In the genomic region with DNA sequence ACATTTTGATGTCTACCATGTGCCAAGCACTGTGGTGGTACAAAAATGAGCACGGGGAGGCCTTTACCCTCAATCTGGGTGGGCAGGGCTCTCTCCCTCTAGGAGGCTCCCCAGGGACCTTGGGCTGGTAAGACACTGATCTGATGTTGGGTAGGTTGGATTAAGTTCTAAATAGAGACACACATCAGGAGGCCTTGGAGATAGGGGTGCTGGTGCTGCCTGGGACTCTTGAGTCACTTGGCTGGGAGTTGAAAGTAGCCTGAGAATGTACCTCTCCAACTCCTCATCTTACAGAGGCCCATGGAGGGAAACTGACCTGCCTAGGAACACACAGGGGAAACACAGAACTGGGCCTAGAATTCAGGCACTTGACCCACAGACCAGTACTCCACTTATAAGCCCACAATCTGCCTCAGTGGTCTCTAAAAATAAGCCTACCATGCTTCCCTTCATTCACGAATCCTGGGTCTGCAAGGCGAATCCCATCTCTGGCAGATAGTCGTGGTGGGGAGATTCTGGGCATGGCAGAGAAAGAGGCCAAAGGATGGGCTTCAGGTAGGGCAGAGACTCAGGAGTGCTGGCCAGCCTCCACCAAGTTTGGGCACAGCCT, we compare ENCODE assay signal across 1 cellular context.
TF ChIP-seq lines count a peak whose summit lies in the region.

No MANE protein-coding gene starts in this region.

TF ChIP-seq in H1, 55 proteins besides CTCF, POLR2A, EP300 and RAD21:
- no peak for TF ChIP-seq YY1 (IDR thresholded peaks at IDR 0.05; ENCODE audit: low read depth, low read length)
- TF ChIP-seq NANOG (IDR thresholded peaks at IDR 0.05; ENCODE audit: insufficient read depth, low read depth, low read length, poor library complexity, severe bottlenecking) = no peak
- TF ChIP-seq MAX (IDR thresholded peaks at IDR 0.05) = no peak
- TF ChIP-seq EZH2 (IDR thresholded peaks at IDR 0.05; ENCODE audit: low read depth, low read length, severe bottlenecking) = no peak
- no peak for TF ChIP-seq SUZ12 (IDR thresholded peaks at IDR 0.05; ENCODE audit: low read length)
- TF ChIP-seq TCF12 (IDR thresholded peaks at IDR 0.05; ENCODE audit: low read depth, low read length) = no peak
- TF ChIP-seq KDM5A (IDR thresholded peaks at IDR 0.05; ENCODE audit: low read length) = no peak
- no peak for TF ChIP-seq ZNF274 (IDR thresholded peaks at IDR 0.05; ENCODE audit: borderline replicate concordance, extremely low read depth, low read length)
- no peak for TF ChIP-seq BRCA1 (IDR thresholded peaks at IDR 0.05; ENCODE audit: low read depth, low read length)
- TF ChIP-seq CHD2 (IDR thresholded peaks at IDR 0.05; ENCODE audit: low read length) = no peak
- no peak for TF ChIP-seq KDM4A (IDR thresholded peaks at IDR 0.05; ENCODE audit: low read depth, low read length, severe bottlenecking)
- TF ChIP-seq, protein P1, sequence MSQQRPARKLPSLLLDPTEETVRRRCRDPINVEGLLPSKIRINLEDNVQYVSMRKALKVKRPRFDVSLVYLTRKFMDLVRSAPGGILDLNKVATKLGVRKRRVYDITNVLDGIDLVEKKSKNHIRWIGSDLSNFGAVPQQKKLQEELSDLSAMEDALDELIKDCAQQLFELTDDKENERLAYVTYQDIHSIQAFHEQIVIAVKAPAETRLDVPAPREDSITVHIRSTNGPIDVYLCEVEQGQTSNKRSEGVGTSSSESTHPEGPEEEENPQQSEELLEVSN (IDR thresholded peaks at IDR 0.05) = no peak
- TF ChIP-seq SIN3A (conservative IDR thresholded peaks at IDR 0.05 in 1 of 2, IDR thresholded peaks at IDR 0.05 in 1 of 2; ENCODE audit: low read depth in 1 of 2, low read length in 2 of 2) = no peak
- no peak for TF ChIP-seq SAP30 (IDR thresholded peaks at IDR 0.05; ENCODE audit: insufficient read depth, insufficient replicate concordance, low read length)
- no peak for TF ChIP-seq SP2 (IDR thresholded peaks at IDR 0.05; ENCODE audit: low read length)
- no peak for TF ChIP-seq TEAD4 (IDR thresholded peaks at IDR 0.05; ENCODE audit: low read depth, low read length)
- TF ChIP-seq ATF3 (IDR thresholded peaks at IDR 0.05; ENCODE audit: insufficient read depth, low read depth, low read length) = no peak
- no peak for TF ChIP-seq CREB1 (IDR thresholded peaks at IDR 0.05)
- no peak for TF ChIP-seq TAF7 (optimal IDR thresholded peaks at IDR 0.05; ENCODE audit: borderline replicate concordance, low read depth, low read length)
- TF ChIP-seq TBP (IDR thresholded peaks at IDR 0.05; ENCODE audit: low read depth, low read length) = no peak
